ENCODE assay signal across 24 cellular contexts in the genomic region with DNA sequence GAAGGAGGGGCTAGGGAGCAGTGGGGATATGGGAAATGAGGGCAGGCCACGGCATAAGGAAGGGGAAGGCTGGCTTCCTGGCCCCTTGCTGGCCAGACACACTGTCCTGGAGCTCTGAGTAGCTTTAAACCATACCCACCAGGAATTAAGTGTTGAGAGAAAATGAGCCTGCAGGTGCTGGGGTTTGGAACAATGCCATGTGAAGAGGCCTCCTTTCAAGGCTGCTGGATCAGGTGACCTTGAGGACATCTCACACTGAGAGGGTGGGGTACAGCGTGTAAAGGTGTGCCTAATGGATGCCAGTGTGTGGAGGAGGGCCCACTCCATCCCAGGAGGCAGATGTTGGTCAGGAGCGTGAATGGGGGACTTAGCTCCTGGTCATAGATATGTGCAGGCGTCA.
DNase-seq lines count a peak whose midpoint lies in the region; ATAC-seq, FAIRE-seq and TF ChIP-seq lines count a peak whose summit lies in the region.
"Had no signal": no experiment of that assay in that cellular context is flagged by ENCODE, and none has a peak within 500 bp of the region (broad histone marks: within the 10 kb centered on the region; RNA-seq: fewer than 3 reads in every experiment).

No MANE protein-coding gene starts in this region.

- H3K14ac ChIP-seq in H1 (ENCODE audit: insufficient read length) = no peak overlapping the region

- H3K9me3 ChIP-seq in H1 (ENCODE audit: insufficient read depth in 2 of 2, low read depth in 1 of 2, low read length in 1 of 2) (no peaks in the 10 kb centered on the region), OCI-LY7 (ENCODE audit: low read length) (no peaks in the 10 kb centered on the region)
- H3K9me3 ChIP-seq: Caco-2, esophagus muscularis mucosa, SJSA1, tibial artery had no signal

- H3K4me1 ChIP-seq in H1 (replicated peaks in 1 of 4; ENCODE audit: control insufficient read depth in 3 of 4, insufficient read depth in 4 of 4, low read length in 3 of 4) (peaks cover 0 to 7% (median 0%) of the 10 kb centered on the region in 4 experiments; a peak in 3 of 7 replicates), OCI-LY7 (ENCODE audit: insufficient read depth, low read length, poor library complexity, severe bottlenecking) (no peaks in the 10 kb centered on the region)
- H3K4me1 ChIP-seq: SJSA1, tibial artery had no signal

- no TSS peak for BruUV-seq in OCI-LY7 (replicated peaks; lab: Mats Ljungman, UMichigan)

- H2BK12ac ChIP-seq in H1 (ENCODE audit: low read depth, low read length) = peak overlapping the region; percentile 19; the same call in 1 of the 2 replicates

- no peak overlapping the region for H3K23ac ChIP-seq in H1 (ENCODE audit: insufficient read length)

- peak overlapping the region; percentile 5; the same call in 1 of the 2 replicates for H2AK5ac ChIP-seq in H1 (ENCODE audit: low read depth, low read length)

- H3K36me3 ChIP-seq in H1 (ENCODE audit: control insufficient read depth in 2 of 4, insufficient read depth in 4 of 4, low read length in 3 of 4) (no peaks in the 10 kb centered on the region), OCI-LY7 (ENCODE audit: insufficient read depth, low read length) (no peaks in the 10 kb centered on the region)
- H3K36me3 ChIP-seq: esophagus muscularis mucosa, SJSA1, tibial artery had no signal

- H3K79me2 ChIP-seq in H1 (ENCODE audit: control insufficient read depth in 1 of 2, insufficient read depth in 2 of 2, low read length in 2 of 2) (no peaks in the 10 kb centered on the region), OCI-LY7 (ENCODE audit: insufficient read depth, low read depth, low read length) (no peaks in the 10 kb centered on the region)

- TF ChIP-seq EP300 in H1 (IDR thresholded peaks at IDR 0.05; ENCODE audit: borderline replicate concordance in 1 of 2, low read depth in 2 of 2, low read length in 2 of 2) = no peak

- 97% methylated on average over 4 of the region's 4 CpGs; no CpG with 5 or more reads in 1 of the 2 experiments for WGBS in H1 (ENCODE audit: extremely low coverage in 1 of 2, insufficient coverage in 1 of 2, insufficient read length in 1 of 2, insufficient replicate concordance in 2 of 2, low coverage in 1 of 2, low lambda C conversion rate in 2 of 2, missing lambda C conversion rate in 1 of 2), 2 experiments

- no peak overlapping the region for H3K4ac ChIP-seq in H1 (replicated peaks; ENCODE audit: insufficient read length, low read depth, low read length)

- no peaks in the 10 kb centered on the region for H3K27me3 ChIP-seq in H1 (replicated peaks in 1 of 4; ENCODE audit: control insufficient read depth in 3 of 4, extremely low read depth in 1 of 4, insufficient read depth in 3 of 4, low read length in 3 of 4)

- H3K23me2 ChIP-seq in H1 (ENCODE audit: low read depth, low read length) = no peaks in the 10 kb centered on the region

- TF ChIP-seq CTCF in H1 (IDR thresholded peaks at IDR 0.05; ENCODE audit: control extremely low read depth in 1 of 3, insufficient read depth in 1 of 3, low read depth in 1 of 3, low read length in 3 of 3) (no peak), OCI-LY7 (conservative IDR thresholded peaks at IDR 0.05; ENCODE audit: low read length) (no peak)

- no peak for TF ChIP-seq POLR2A in H1 (IDR thresholded peaks at IDR 0.05; ENCODE audit: control extremely low read depth in 1 of 2, low read depth in 2 of 2, low read length in 2 of 2)

- H2BK120ac ChIP-seq in H1 (replicated peaks; ENCODE audit: low read depth, low read length) = no peak overlapping the region

- FAIRE-seq in H1 (lab: Jason Lieb, UNC) = no peak
- FAIRE-seq: astrocyte, GM19239, H54 had no signal

- no peak overlapping the region for H3K27ac ChIP-seq in H1 (ENCODE audit: low read depth, low read length)
- no peak overlapping the region for H3K27ac ChIP-seq in OCI-LY7 (ENCODE audit: low read depth, low read length, poor library complexity, severe bottlenecking)
- H3K27ac ChIP-seq: esophagus muscularis mucosa, SJSA1, tibial artery had no signal

- no peak overlapping the region for H3K9ac ChIP-seq in H1 (replicated peaks in 1 of 4; ENCODE audit: extremely low read depth in 1 of 4, low read depth in 3 of 4, low read length in 3 of 4)

- no peak overlapping the region for H4K8ac ChIP-seq in H1 (ENCODE audit: extremely low read depth, insufficient read depth, low read length)

- H4K5ac ChIP-seq in H1 (ENCODE audit: insufficient read length, low read depth, low read length) = no peak overlapping the region

- H2BK15ac ChIP-seq in H1 (ENCODE audit: low read length) = no peak overlapping the region

- H2BK20ac ChIP-seq in H1 (ENCODE audit: low read length) = 0 out of 2 replicates have a peak overlapping the region, but pooled peaks have one; percentile 32

- H4K20me1 ChIP-seq in H1 (replicated peaks in 1 of 2; ENCODE audit: control insufficient read depth in 1 of 2, insufficient read depth in 2 of 2, low read length in 2 of 2) (no peaks in the 10 kb centered on the region), OCI-LY7 (ENCODE audit: insufficient read depth, low read length) (no peaks in the 10 kb centered on the region)

- TF ChIP-seq RAD21 in H1 (IDR thresholded peaks at IDR 0.05 in 1 of 2, conservative IDR thresholded peaks at IDR 0.05 in 1 of 2; ENCODE audit: low read depth in 2 of 2, low read length in 2 of 2) = no peak

- no peak overlapping the region for H2BK5ac ChIP-seq in H1 (ENCODE audit: low read depth, low read length)

- DNase-seq in DMS79 (lab: John Stamatoyannopoulos, UW) (peak; percentile 92), NCI-H1417 (lab: John Stamatoyannopoulos, UW) (peak; percentile 86 to 97 (median 94)), NCI-H2171 treated with DMSO at 0.1 percent for 48 hours (lab: John Stamatoyannopoulos, UW) (peak; percentile 68), H1 (ENCODE audit: low read depth in 1 of 2, low spot score in 2 of 2) (no peak), AML-193 (lab: John Stamatoyannopoulos, UW) (no peak), OCI-LY7 (ENCODE audit: low spot score) (no peak)
- DNase-seq: activated CD4-positive, alpha-beta memory T cell treated with anti-CD3 and anti-CD28 coated beads for 36 hours; activated naive CD4-positive, alpha-beta T cell treated with anti-CD3 and anti-CD28 coated beads, Interleukin-2, amount 50 U/mL, for 16 hours; activated T-cell treated with anti-CD3 and anti-CD28 coated beads, Interleukin-2, amount 50 U/mL, for 4 hours; Caco-2; effector CD8-positive, alpha-beta T cell; left cardiac atrium; mesendoderm; NCI-H446; OCI-M1; stimulated activated naive CD4-positive, alpha-beta T cell treated with Interleukin-2 at 50 U/mL for 16 hours; tibial artery had no signal

- no peak overlapping the region for H4K91ac ChIP-seq in H1 (replicated peaks; ENCODE audit: insufficient read length, low read length)

- POLR2A ChIA-PET in H1 (lab: Charles Lee; ENCODE audit: partially characterized antibody) = interaction anchor here (1.0 kb wide), 1 partner anchor 10 kb away, joined by 3 read pairs; no protein-coding TSS in a partner anchor
- POLR2A ChIA-PET in OCI-LY7 (lab: Charles Lee) = no interaction called here

- H2AFZ ChIP-seq in H1 (ENCODE audit: low read length) (no peak overlapping the region), OCI-LY7 (ENCODE audit: low read length) (no peak overlapping the region)

- H3K79me1 ChIP-seq in H1 (ENCODE audit: low read depth, low read length) = no peaks in the 10 kb centered on the region

- H3K56ac ChIP-seq in H1 (replicated peaks; ENCODE audit: insufficient read length, low read depth, low read length) = no peak overlapping the region

- no peak overlapping the region for H3K4me3 ChIP-seq in H1 (ENCODE audit: extremely low read depth in 1 of 4, insufficient read depth in 2 of 4, low read depth in 3 of 4, low read length in 4 of 4)
- no peak overlapping the region for H3K4me3 ChIP-seq in OCI-LY7 (ENCODE audit: low read depth, low read length, poor library complexity, severe bottlenecking)
- H3K4me3 ChIP-seq: esophagus muscularis mucosa, SJSA1, tibial artery had no signal

- CTCF ChIA-PET in H1 (lab: Charles Lee; ENCODE audit: partially characterized antibody) (interaction anchor here (0.5 to 1.7 kb wide), 9 partner anchors 12 to 892 kb away, joined by 3 to 4 read pairs (median 3); no protein-coding TSS in a partner anchor), OCI-LY7 (lab: Charles Lee; ENCODE audit: unreplicated experiment) (no interaction called here)

- no peaks in the 10 kb centered on the region for H3K9me2 ChIP-seq in OCI-LY7 (ENCODE audit: insufficient read depth, low read length)

- H3K4me2 ChIP-seq in H1 (ENCODE audit: insufficient read depth in 1 of 2, low read depth in 2 of 2, low read length in 2 of 2) (no peak overlapping the region), OCI-LY7 (ENCODE audit: low read length) (no peak overlapping the region)

- intact Hi-C loops in OCI-LY7 (cut with micrococcal nuclease; ENCODE audit: unreplicated experiment) = no loop called here

- H3K18ac ChIP-seq in H1 (ENCODE audit: extremely low read depth, low read length) = no peak overlapping the region; the same call in 1 of the 2 replicates

- ATAC-seq in HG03108 (IDR thresholded peaks at IDR 0.05; ENCODE audit: unreplicated experiment) = no peak
- ATAC-seq: activated T-cell treated with anti-CD3 and anti-CD28 coated beads, Interleukin-2, amount 50 U/mL, for 4 hours; left cardiac atrium; WTC11 had no signal

TF ChIP-seq in H1, 55 proteins besides CTCF, POLR2A, EP300 and RAD21:
- no peak for TF ChIP-seq HDAC6 (IDR thresholded peaks at IDR 0.05; ENCODE audit: low read depth, low read length)
- TF ChIP-seq CBX8 (IDR thresholded peaks at IDR 0.05; ENCODE audit: borderline replicate concordance, low read depth, low read length) = no peak
- no peak for TF ChIP-seq BCL11A (IDR thresholded peaks at IDR 0.05; ENCODE audit: low read depth in 2 of 2, low read length in 2 of 2)
- TF ChIP-seq EGR1 (IDR thresholded peaks at IDR 0.05; ENCODE audit: borderline replicate concordance, low read depth, low read length) = no peak
TF ChIP-seq in H1: peak in this region for 0.

Comparison
In these comparisons a context has a peak if more than half of its experiments do, and no peak if none do; other contexts are left out.
1. DNase-seq: peak in DMS79 (single experiment), NCI-H1417 (3 of 3) and NCI-H2171 treated with DMSO at 0.1 percent for 48 hours (single experiment); none in H1 (0 of 2), AML-193 (0 of 2) and OCI-LY7 (single experiment).